ENCODE assay signal across 15 cellular contexts in genomic region chr13:40336228-40337221, GRCh38.
DNase-seq lines count a peak whose midpoint lies in the region; ATAC-seq and TF ChIP-seq lines count a peak whose summit lies in the region.
"Had no signal": no experiment of that assay in that cellular context is flagged by ENCODE, and none has a peak within 500 bp of the region (broad histone marks: within the 10 kb centered on the region; RNA-seq: fewer than 3 reads in every experiment).

No MANE protein-coding gene starts in this region.

- no peak for TF ChIP-seq CTCF in psoas muscle (IDR thresholded peaks at IDR 0.05)

- in situ Hi-C loops in ACHN (cut with HindIII; ENCODE audit: low pct_ligation_motif_present, low pct_unique_long_range_greater_than_20kb, low sequenced_read_pairs): no loop called here

- H3K27me3 ChIP-seq in psoas muscle (ENCODE audit: insufficient read depth in 3 of 3, low read length in 2 of 3): no peaks in the 10 kb centered on the region
- H3K27me3 ChIP-seq: tibial artery had no signal

- DNase-seq in DMS153 (lab: John Stamatoyannopoulos, UW): peak; percentile 82
- DNase-seq in NCI-H1092 treated with DMSO at 0.1 percent for 48 hours (lab: John Stamatoyannopoulos, UW): peak; percentile 87
- DNase-seq in left lobe of liver (ENCODE audit: low spot score): peak; percentile 54
- DNase-seq in psoas muscle: no peak
- DNase-seq in ACHN: no peak
- no peak for DNase-seq in NCI-H146 (lab: John Stamatoyannopoulos, UW)
- DNase-seq: activated naive CD8-positive, alpha-beta T cell treated with anti-CD3 and anti-CD28 coated beads for 36 hours; NCI-H1105; NCI-H2107; NCI-H524 treated with DMSO at 0.1 percent for 48 hours; tibial artery had no signal

- H3K27ac ChIP-seq in psoas muscle: peak overlapping the region; percentile 46
- H3K27ac ChIP-seq: skin epidermis, tibial artery had no signal

- no peaks in the 10 kb centered on the region for H3K9me3 ChIP-seq in psoas muscle
- H3K9me3 ChIP-seq: HAP-1, tibial artery had no signal

- ATAC-seq in left lobe of liver: peak; percentile 79
- peak; percentile 63 to 84 (median 74) for ATAC-seq in psoas muscle
- no peak for ATAC-seq in GM18517 (IDR thresholded peaks at IDR 0.05; ENCODE audit: unreplicated experiment)
- ATAC-seq: CD8-positive, alpha-beta T cell had no signal

- peaks cover 9% of the 10 kb centered on the region for H3K4me1 ChIP-seq in psoas muscle
- H3K4me1 ChIP-seq: tibial artery had no signal

- intact Hi-C loops in psoas muscle (cut with DNase I): no loop called here

- no peaks in the 10 kb centered on the region for H3K36me3 ChIP-seq in psoas muscle (ENCODE audit: insufficient read depth in 1 of 2, low read depth in 1 of 2)
- H3K36me3 ChIP-seq: HAP-1, tibial artery had no signal

- 50 to 61% (median 55%) methylated on average over 7 of the region's 7 CpGs for WGBS in psoas muscle, 3 donors

- H3K4me3 ChIP-seq in psoas muscle: no peak overlapping the region
- H3K4me3 ChIP-seq: HAP-1, skin epidermis, tibial artery had no signal

Comparison
In these comparisons a context has a peak if more than half of its experiments do, and no peak if none do; other contexts are left out.
1. DNase-seq: peak in DMS153 (single experiment), NCI-H1092 treated with DMSO at 0.1 percent for 48 hours (single experiment) and left lobe of liver (single experiment); none in psoas muscle (0 of 2), ACHN (single experiment) and NCI-H146 (single experiment).